11 cellular contexts compared by ENCODE assay signal in the genomic region with DNA sequence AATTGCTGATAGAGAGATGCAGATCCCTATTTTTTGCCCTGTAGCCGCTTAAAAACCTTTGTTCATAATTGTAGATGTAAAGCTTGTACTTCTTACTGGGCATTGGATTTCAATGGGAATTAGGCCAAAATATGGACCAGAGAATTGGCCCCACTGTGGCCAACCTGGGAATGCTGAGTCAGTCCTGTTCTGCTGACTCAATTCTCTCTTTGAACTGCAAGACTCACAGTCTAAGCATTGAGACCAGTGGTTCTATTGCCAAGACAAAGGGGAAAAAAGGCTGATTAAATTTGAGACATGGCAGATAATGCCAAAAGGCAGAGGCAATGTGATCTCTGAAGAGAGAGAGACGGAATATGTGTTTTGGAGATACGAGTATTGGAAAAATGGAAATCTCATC.
A peak's percentile ranks its signal among the peaks of the same experiment; 100 is the strongest.
DNase-seq lines count a peak whose midpoint lies in the region; ATAC-seq and TF ChIP-seq lines count a peak whose summit lies in the region.
"Had no signal": no experiment of that assay in that cellular context is flagged by ENCODE, and none has a peak within 500 bp of the region (broad histone marks: within the 10 kb centered on the region; RNA-seq: fewer than 3 reads in every experiment).

No MANE protein-coding gene starts in this region.

- no peaks in the 10 kb centered on the region for H3K9me3 Mint-ChIP-seq in GM23338
- H3K9me3 Mint-ChIP-seq: activated naive CD8-positive, alpha-beta T cell treated with anti-CD3 and anti-CD28 coated beads for 36 hours had no signal

- H3K36me3 Mint-ChIP-seq in GM23338 (ENCODE audit: low read depth) = no peaks in the 10 kb centered on the region; the same call in 2 of the 3 replicates
- H3K36me3 Mint-ChIP-seq: activated naive CD8-positive, alpha-beta T cell treated with anti-CD3 and anti-CD28 coated beads for 36 hours had no signal

- no peak for TF ChIP-seq POLR2A in thyroid gland (IDR thresholded peaks at IDR 0.05)

- H3K27me3 Mint-ChIP-seq in GM23338 (ENCODE audit: insufficient read depth, low read depth, poor library complexity) = peaks cover 11% of the 10 kb centered on the region
- H3K27me3 Mint-ChIP-seq: activated naive CD8-positive, alpha-beta T cell treated with anti-CD3 and anti-CD28 coated beads for 36 hours had no signal

- WGBS in thyroid gland, 2 donors = 89 to 91% methylated on average over 3 of the region's 3 CpGs

- no peak overlapping the region for H3K4me3 Mint-ChIP-seq in GM23338
- H3K4me3 Mint-ChIP-seq: activated naive CD8-positive, alpha-beta T cell treated with anti-CD3 and anti-CD28 coated beads for 36 hours had no signal

- no peaks in the 10 kb centered on the region for H4K20me1 ChIP-seq in GM23338 (replicated peaks; ENCODE audit: insufficient read depth)

- H3F3A ChIP-seq in GM23338 (replicated peaks; ENCODE audit: low read depth) = no peaks in the 10 kb centered on the region

- no peak for TF ChIP-seq CTCF in astrocyte of the spinal cord (IDR thresholded peaks at IDR 0.05; ENCODE audit: low read depth, low read length)
- TF ChIP-seq CTCF in left lung (IDR thresholded peaks at IDR 0.05) = no peak
- TF ChIP-seq CTCF in thyroid gland (IDR thresholded peaks at IDR 0.05) = no peak
- no peak for TF ChIP-seq CTCF in GM23338 (conservative IDR thresholded peaks at IDR 0.05; ENCODE audit: low read depth in 2 of 2)

- H3K4me1 ChIP-seq in left lung (peaks cover 19 to 22% of the 10 kb centered on the region in 2 donors), thyroid gland (peaks cover 42% of the 10 kb centered on the region in 2 donors), GM23338 (ENCODE audit: insufficient read depth) (no peaks in the 10 kb centered on the region; the same call in 1 of the 2 replicates)

- H3K4me2 ChIP-seq in GM23338 = no peak overlapping the region

- H3K36me3 ChIP-seq in left lung (no peaks in the 10 kb centered on the region), thyroid gland (no peaks in the 10 kb centered on the region), GM23338 (ENCODE audit: insufficient read depth) (no peaks in the 10 kb centered on the region)

- peak; percentile 60 for DNase-seq in HCEC 1CT
- DNase-seq in astrocyte of the spinal cord (ENCODE audit: low read depth, low spot score) = peak; percentile 82
- DNase-seq in left lung = no peak
- peak in 1 of 2 donors; percentile 16 for DNase-seq in thyroid gland
- DNase-seq in GM23338 (ENCODE audit: low spot score) = no peak
- DNase-seq in COLO668 (lab: John Stamatoyannopoulos, UW; ENCODE audit: unreplicated experiment) = no peak
- DNase-seq: activated CD4-positive, alpha-beta T cell treated with anti-CD3 and anti-CD28 coated beads for 1 hour; activated naive CD8-positive, alpha-beta T cell treated with anti-CD3 and anti-CD28 coated beads for 36 hours; NCI-H1092 had no signal

- H3K27me3 ChIP-seq in left lung (no peaks in the 10 kb centered on the region), thyroid gland (no peaks in the 10 kb centered on the region), GM23338 (ENCODE audit: insufficient read depth) (no peaks in the 10 kb centered on the region; the same call in 1 of the 2 replicates)

- no peak overlapping the region; the same call in 1 of the 2 replicates for H2AFZ ChIP-seq in GM23338

- intact Hi-C loops in left lung (cut with DNase I) = no loop called here
- intact Hi-C loops in thyroid gland (cut with DNase I) = loop anchor here (10.0 kb wide), 1 partner anchor 68 kb away; the partner anchor contains the start of gene UBL3

- peaks cover 11% of the 10 kb centered on the region for H3K9me2 ChIP-seq in GM23338 (ENCODE audit: insufficient read depth)

- in situ Hi-C loops in astrocyte of the spinal cord (cut with HindIII; ENCODE audit: low sequenced_read_pairs) = loop anchor here (25.0 kb wide), 1 partner anchor 189 kb away; no protein-coding TSS in a partner anchor

- H3K4me1 Mint-ChIP-seq in GM23338 = peaks cover 12% of the 10 kb centered on the region

- no peaks in the 10 kb centered on the region for H3K79me2 ChIP-seq in GM23338 (replicated peaks; ENCODE audit: insufficient read depth)

- no peak for ATAC-seq in left lung
- no peak for ATAC-seq in GM23338
- ATAC-seq in GM19328 (IDR thresholded peaks at IDR 0.05; ENCODE audit: unreplicated experiment) = no peak
- no peak for ATAC-seq in HG03045 (IDR thresholded peaks at IDR 0.05; ENCODE audit: unreplicated experiment)

- H3K9me3 ChIP-seq in left lung = no peaks in the 10 kb centered on the region
- H3K9me3 ChIP-seq in thyroid gland = no peaks in the 10 kb centered on the region

- H3K27ac ChIP-seq in left lung = peak overlapping the region; percentile 74 to 85
- peak overlapping the region; percentile 88 to 99 (median 99) for H3K27ac ChIP-seq in thyroid gland
- no peak overlapping the region for H3K27ac ChIP-seq in GM23338 (ENCODE audit: low read depth)

- no peak overlapping the region for H3K27ac Mint-ChIP-seq in GM23338
- H3K27ac Mint-ChIP-seq: activated naive CD8-positive, alpha-beta T cell treated with anti-CD3 and anti-CD28 coated beads for 36 hours had no signal

- H3K4me3 ChIP-seq in astrocyte of the spinal cord (ENCODE audit: low read depth, low read length) (no peak overlapping the region), left lung (no peak overlapping the region), thyroid gland (replicated peaks in 1 of 3) (no peak overlapping the region), GM23338 (no peak overlapping the region)

TF ChIP-seq in GM23338, 12 proteins besides CTCF, POLR2A, EP300 and RAD21:
- no peak for TF ChIP-seq ZNF114 (CRISPR knock-in tag; IDR thresholded peaks at IDR 0.05)
- TF ChIP-seq, protein P1, sequence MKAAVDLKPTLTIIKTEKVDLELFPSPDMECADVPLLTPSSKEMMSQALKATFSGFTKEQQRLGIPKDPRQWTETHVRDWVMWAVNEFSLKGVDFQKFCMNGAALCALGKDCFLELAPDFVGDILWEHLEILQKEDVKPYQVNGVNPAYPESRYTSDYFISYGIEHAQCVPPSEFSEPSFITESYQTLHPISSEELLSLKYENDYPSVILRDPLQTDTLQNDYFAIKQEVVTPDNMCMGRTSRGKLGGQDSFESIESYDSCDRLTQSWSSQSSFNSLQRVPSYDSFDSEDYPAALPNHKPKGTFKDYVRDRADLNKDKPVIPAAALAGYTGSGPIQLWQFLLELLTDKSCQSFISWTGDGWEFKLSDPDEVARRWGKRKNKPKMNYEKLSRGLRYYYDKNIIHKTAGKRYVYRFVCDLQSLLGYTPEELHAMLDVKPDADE (IDR thresholded peaks at IDR 0.05) = no peak

Comparison
In these comparisons a context has a peak if more than half of its experiments do, and no peak if none do; other contexts are left out.
1. DNase-seq: peak in HCEC 1CT (single experiment) and astrocyte of the spinal cord (single experiment); none in left lung (0 of 2), GM23338 (single experiment) and COLO668 (single experiment).